1 cellular context compared by ENCODE assay signal in the genomic region with DNA sequence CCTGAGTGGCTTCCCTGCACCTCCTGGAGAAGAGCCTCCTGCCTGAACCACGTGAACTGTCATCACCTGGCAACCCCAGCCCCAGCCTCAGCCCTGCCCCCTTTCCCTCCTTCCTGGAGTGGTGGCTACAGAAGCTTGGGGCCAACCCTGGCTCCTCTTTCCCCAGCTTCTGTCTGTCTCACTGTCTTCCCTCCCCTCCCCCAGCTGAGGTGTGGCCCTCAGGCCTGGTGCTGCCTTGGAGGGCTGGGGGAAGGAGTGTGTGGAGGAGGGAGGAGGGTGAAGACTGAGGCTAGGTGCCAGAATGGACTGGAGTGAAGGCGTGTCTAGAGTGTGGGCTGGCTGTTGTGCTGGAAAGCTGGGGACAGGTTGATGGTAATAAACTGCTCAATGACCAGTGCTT.
TF ChIP-seq lines count a peak whose summit lies in the region.

No MANE protein-coding gene starts in this region.

TF ChIP-seq in HCT116, 20 proteins besides CTCF, POLR2A, EP300 and RAD21 (continued from another document):
- TF ChIP-seq ZBTB33 (IDR thresholded peaks at IDR 0.05; ENCODE audit: extremely low read depth, insufficient replicate concordance, low read length) = no peak
